Comparison of ENCODE assay signal across 8 cellular contexts in genomic region chr19:3285647-3286176, GRCh38.
DNase-seq lines count a peak whose midpoint lies in the region; ATAC-seq and TF ChIP-seq lines count a peak whose summit lies in the region.

No MANE protein-coding gene starts in this region.

- no peak overlapping the region for H3K27ac Mint-ChIP-seq in activated T-helper 17 cell treated with anti-CD3 and anti-CD28 coated beads, Interleukin-2, amount 50 U/mL, for 72 hours
- no peak overlapping the region for H3K27ac Mint-ChIP-seq in stimulated activated naive B cell treated with anti-CD40 and anti-IgM and Interleukin-4, amounts not matched to agents 10 μg/mL and 1 μg/mL and 100 μg/mL, for 72 hours

- no peak; the same call in 1 of the 3 replicates for ATAC-seq in SK-N-SH treated with all-trans-retinoic acid at 6 μM for 48 hours
- ATAC-seq in activated T-helper 17 cell treated with anti-CD3 and anti-CD28 coated beads, Interleukin-2, amount 50 U/mL, for 72 hours (replicated peaks), result peak; percentile 5
- peak; percentile 19 to 21 for ATAC-seq in stimulated activated naive B cell treated with anti-CD40 and anti-IgM and Interleukin-4, amounts not matched to agents 10 μg/mL and 1 μg/mL and 100 μg/mL, for 72 hours (replicated peaks)

- no peaks in the 10 kb centered on the region; the same call in 1 of the 2 replicates for H3K27me3 ChIP-seq in SK-N-SH (ENCODE audit: insufficient read depth)
- H3K27me3 ChIP-seq in iPS-20b (ENCODE audit: insufficient read depth, low read length), result peaks cover 4% of the 10 kb centered on the region; the same call in 1 of the 2 replicates
- H3K27me3 ChIP-seq in brain microvascular endothelial cell (replicated peaks), result peaks cover 11% of the 10 kb centered on the region

- in situ Hi-C loops in brain microvascular endothelial cell (cut with HindIII; ENCODE audit: low pct_ligation_motif_present, low sequenced_read_pairs), result no loop called here

- H3F3A ChIP-seq in SK-N-SH (replicated peaks; ENCODE audit: insufficient read depth), result no peaks in the 10 kb centered on the region

- no peaks in the 10 kb centered on the region for H3K36me3 ChIP-seq in SK-N-SH (replicated peaks in 1 of 2; ENCODE audit: control insufficient read depth in 1 of 2, insufficient read depth in 2 of 2, low read length in 1 of 2)
- H3K36me3 ChIP-seq in iPS-20b (ENCODE audit: insufficient read depth, low read depth, low read length), result no peaks in the 10 kb centered on the region
- no peaks in the 10 kb centered on the region for H3K36me3 ChIP-seq in brain microvascular endothelial cell (replicated peaks)

- 78% methylated on average over 28 of the region's 40 CpGs for WGBS in SK-N-SH (ENCODE audit: low lambda C conversion rate)

- TF ChIP-seq RAD21 in SK-N-SH (IDR thresholded peaks at IDR 0.05; ENCODE audit: low read length), result no peak

- no peak for TF ChIP-seq EP300 in SK-N-SH (IDR thresholded peaks at IDR 0.05; ENCODE audit: borderline replicate concordance in 1 of 2, low read depth in 1 of 2, low read length in 1 of 2)

- POLR2A ChIA-PET in SK-N-SH (lab: Yijun Ruan, JAX), result no interaction called here

- H3K4me3 ChIP-seq in SK-N-SH (ENCODE audit: low read depth in 2 of 2, low read length in 1 of 2), result no peak overlapping the region
- peak overlapping the region; percentile 71 for H3K4me3 ChIP-seq in iPS-20b (ENCODE audit: low read length)
- no peak overlapping the region for H3K4me3 ChIP-seq in brain microvascular endothelial cell (ENCODE audit: low read depth, low read length)

- CTCF ChIA-PET in SK-N-SH (lab: Yijun Ruan, JAX), result no interaction called here

- TF ChIP-seq CTCF in SK-N-SH (IDR thresholded peaks at IDR 0.05) (no peak), brain microvascular endothelial cell (IDR thresholded peaks at IDR 0.05; ENCODE audit: low read depth, low read length, missing control alignments) (no peak)

- H3K9me2 ChIP-seq in SK-N-SH, result no peaks in the 10 kb centered on the region

- no peaks in the 10 kb centered on the region for H3K36me3 Mint-ChIP-seq in activated T-helper 17 cell treated with anti-CD3 and anti-CD28 coated beads, Interleukin-2, amount 50 U/mL, for 72 hours (ENCODE audit: low read depth)
- no peaks in the 10 kb centered on the region for H3K36me3 Mint-ChIP-seq in stimulated activated naive B cell treated with anti-CD40 and anti-IgM and Interleukin-4, amounts not matched to agents 10 μg/mL and 1 μg/mL and 100 μg/mL, for 72 hours

- H3K9ac ChIP-seq in SK-N-SH (no peak overlapping the region), iPS-20b (ENCODE audit: low read depth, low read length) (peak overlapping the region; percentile 66; the same call in 1 of the 2 replicates)

- H3K27ac ChIP-seq in SK-N-SH (ENCODE audit: low read depth in 2 of 2, low read length in 1 of 2) (no peak overlapping the region), iPS-20b (ENCODE audit: low read length) (no peak overlapping the region), brain microvascular endothelial cell (no peak overlapping the region)

- no peaks in the 10 kb centered on the region for H3K4me1 Mint-ChIP-seq in activated T-helper 17 cell treated with anti-CD3 and anti-CD28 coated beads, Interleukin-2, amount 50 U/mL, for 72 hours
- H3K4me1 Mint-ChIP-seq in stimulated activated naive B cell treated with anti-CD40 and anti-IgM and Interleukin-4, amounts not matched to agents 10 μg/mL and 1 μg/mL and 100 μg/mL, for 72 hours, result peaks cover 8 to 9% of the 10 kb centered on the region in 2 donors

- H3K9me3 Mint-ChIP-seq in activated T-helper 17 cell treated with anti-CD3 and anti-CD28 coated beads, Interleukin-2, amount 50 U/mL, for 72 hours, result no peaks in the 10 kb centered on the region
- H3K9me3 Mint-ChIP-seq in stimulated activated naive B cell treated with anti-CD40 and anti-IgM and Interleukin-4, amounts not matched to agents 10 μg/mL and 1 μg/mL and 100 μg/mL, for 72 hours, result peaks cover 0 to 5% of the 10 kb centered on the region in 2 donors

- H3K4me3 Mint-ChIP-seq in activated T-helper 17 cell treated with anti-CD3 and anti-CD28 coated beads, Interleukin-2, amount 50 U/mL, for 72 hours, result no peak overlapping the region
- H3K4me3 Mint-ChIP-seq in stimulated activated naive B cell treated with anti-CD40 and anti-IgM and Interleukin-4, amounts not matched to agents 10 μg/mL and 1 μg/mL and 100 μg/mL, for 72 hours, result peak overlapping the region; percentile 32 to 43

- DNase-seq in SK-N-SH (peak; percentile 91), DMS79 treated with DMSO at 0.1 percent for 48 hours (lab: John Stamatoyannopoulos, UW) (no peak), brain microvascular endothelial cell (no peak), cerebellar nuclear complex (lab: John Stamatoyannopoulos, UW) (no peak)
- no peak for DNase-seq in stimulated activated naive B cell treated with anti-CD40 and anti-IgM and Interleukin-4, amounts not matched to agents 10 μg/mL and 1 μg/mL and 100 μg/mL, for 72 hours

- H3K9me3 ChIP-seq in SK-N-SH, result no peaks in the 10 kb centered on the region
- H3K9me3 ChIP-seq in iPS-20b (ENCODE audit: insufficient read depth, low read depth, low read length), result no peaks in the 10 kb centered on the region

- H3K4me2 ChIP-seq in SK-N-SH, result no peak overlapping the region

- H3K27me3 Mint-ChIP-seq in activated T-helper 17 cell treated with anti-CD3 and anti-CD28 coated beads, Interleukin-2, amount 50 U/mL, for 72 hours, result no peaks in the 10 kb centered on the region
- peaks cover 44 to 65% of the 10 kb centered on the region in 2 donors for H3K27me3 Mint-ChIP-seq in stimulated activated naive B cell treated with anti-CD40 and anti-IgM and Interleukin-4, amounts not matched to agents 10 μg/mL and 1 μg/mL and 100 μg/mL, for 72 hours

- no peaks in the 10 kb centered on the region for H3K79me2 ChIP-seq in SK-N-SH (ENCODE audit: insufficient read depth)

- H2AFZ ChIP-seq in SK-N-SH (ENCODE audit: low read depth), result no peak overlapping the region

- H3K4me1 ChIP-seq in SK-N-SH (ENCODE audit: control insufficient read depth in 1 of 2, insufficient read depth in 2 of 2, low read depth in 1 of 2, low read length in 1 of 2) (no peaks in the 10 kb centered on the region), iPS-20b (ENCODE audit: insufficient read depth, low read length) (peaks cover 5% of the 10 kb centered on the region; the same call in 1 of the 2 replicates)

- no peaks in the 10 kb centered on the region for H4K20me1 ChIP-seq in SK-N-SH (ENCODE audit: insufficient read depth)

TF ChIP-seq in SK-N-SH, 30 proteins besides CTCF, POLR2A, EP300 and RAD21 (continues in another document):
- TF ChIP-seq USF2 (IDR thresholded peaks at IDR 0.05; ENCODE audit: borderline replicate concordance, low read depth, low read length) (no peak), MEF2A (IDR thresholded peaks at IDR 0.05; ENCODE audit: borderline replicate concordance, low read depth) (no peak), EZH2phosphoT487 (IDR thresholded peaks at IDR 0.05; ENCODE audit: borderline replicate concordance, low read depth) (no peak), POLR2AphosphoS5 (IDR thresholded peaks at IDR 0.05; ENCODE audit: low read depth, low read length) (no peak), NFIC (IDR thresholded peaks at IDR 0.05; ENCODE audit: borderline replicate concordance) (no peak), TEAD4 (IDR thresholded peaks at IDR 0.05; ENCODE audit: borderline replicate concordance, insufficient read depth) (no peak)

TF ChIP-seq in SK-N-SH treated with all-trans-retinoic acid at 6 μM for 48 hours, 23 proteins besides CTCF, POLR2A, EP300 and RAD21:
- no peak for TF ChIP-seq POU6F1 (CRISPR knock-in tag; IDR thresholded peaks at IDR 0.05; ENCODE audit: borderline replicate concordance, low read depth)
- TF ChIP-seq ZFP3 (CRISPR knock-in tag; IDR thresholded peaks at IDR 0.05), result no peak
